ENCODE assay signal across 13 cellular contexts in the genomic region with DNA sequence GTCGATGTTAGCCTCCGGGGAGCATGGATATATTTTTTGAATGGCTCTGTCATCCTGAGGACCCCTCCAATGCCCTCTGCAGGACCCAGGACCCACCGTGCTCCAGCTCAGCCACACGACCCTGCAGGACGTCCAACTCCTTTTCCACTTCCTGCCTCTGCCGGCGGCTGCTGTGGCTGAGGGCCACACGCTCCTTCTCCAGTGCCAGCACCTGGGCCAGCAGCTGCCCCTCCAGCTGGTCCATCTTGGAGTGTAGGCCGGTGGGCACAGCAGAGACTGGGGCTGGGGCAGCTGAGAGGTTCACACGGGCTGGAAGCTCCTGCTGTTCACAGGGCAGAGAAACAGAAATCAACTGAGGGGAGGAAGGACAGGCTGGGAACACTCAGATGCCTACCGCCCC. TPM values are rescaled to one million over a fixed set of nuclear protein-coding genes. Genes with fewer than 3 reads are reported as not detected.
DNase-seq lines count a peak whose midpoint lies in the region; ATAC-seq and TF ChIP-seq lines count a peak whose summit lies in the region.
"Had no signal": no experiment of that assay in that cellular context is flagged by ENCODE, and none has a peak within 500 bp of the region (broad histone marks: within the 10 kb centered on the region; RNA-seq: fewer than 3 reads in every experiment).

No MANE protein-coding gene starts in this region.

- intact Hi-C loops in lower lobe of right lung (cut with DNase I): no loop called here
- intact Hi-C loops in aorta (cut with DNase I): no loop called here
- intact Hi-C loops in tibial artery (cut with DNase I; ENCODE audit: low total_unique reads): no loop called here

- no peak for ATAC-seq in lower lobe of right lung
- ATAC-seq in aorta (ENCODE audit: low FRiP score): no peak
- no peak for ATAC-seq in HG02759 (IDR thresholded peaks at IDR 0.05; ENCODE audit: unreplicated experiment)
- ATAC-seq: CD8-positive, alpha-beta T cell; HCT116 had no signal

- H3K36me3 ChIP-seq in lower lobe of right lung (no peaks in the 10 kb centered on the region), aorta (ENCODE audit: control insufficient read depth in 1 of 2, insufficient read depth in 2 of 2, low read length in 1 of 2) (no peaks in the 10 kb centered on the region), tibial artery (peaks cover 0 to 13% (median 3%) of the 10 kb centered on the region in 3 donors)
- H3K36me3 ChIP-seq: BE2C had no signal

- peak; percentile 30 to 64 for DNase-seq in SHP77 (lab: John Stamatoyannopoulos, UW)
- DNase-seq in SHP77 treated with DMSO at 0.1 percent for 48 hours (lab: John Stamatoyannopoulos, UW): no peak
- peak; percentile 59 for DNase-seq in NCI-H524 treated with DMSO at 0.1 percent for 48 hours (lab: John Stamatoyannopoulos, UW)
- peak; percentile 32 for DNase-seq in lower lobe of right lung
- DNase-seq in aorta: peak; percentile 38 to 51
- DNase-seq in D341Med (ENCODE audit: low spot score): no peak
- no peak for DNase-seq in tibial artery
- DNase-seq: BE2C; CD8-positive, alpha-beta T cell; COR-L47 had no signal

- no peaks in the 10 kb centered on the region for H3K9me3 ChIP-seq in lower lobe of right lung
- H3K9me3 ChIP-seq in aorta (ENCODE audit: control insufficient read depth, low read length): no peaks in the 10 kb centered on the region
- H3K9me3 ChIP-seq in tibial artery: no peaks in the 10 kb centered on the region
- H3K9me3 ChIP-seq: BE2C had no signal

- H3K27ac ChIP-seq in lower lobe of right lung: no peak overlapping the region
- no peak overlapping the region for H3K27ac ChIP-seq in aorta (ENCODE audit: low read depth in 1 of 2, low read length in 2 of 2)
- H3K27ac ChIP-seq in tibial artery: no peak overlapping the region

- H3K4me1 ChIP-seq in lower lobe of right lung (no peaks in the 10 kb centered on the region), aorta (ENCODE audit: control insufficient read depth in 1 of 2, insufficient read depth in 2 of 2, low read length in 2 of 2) (no peaks in the 10 kb centered on the region), tibial artery (no peaks in the 10 kb centered on the region)
- H3K4me1 ChIP-seq: BE2C had no signal

- H3K27me3 ChIP-seq in lower lobe of right lung (ENCODE audit: low read depth) (no peaks in the 10 kb centered on the region), aorta (ENCODE audit: control insufficient read depth in 1 of 2, insufficient read depth in 2 of 2, low read length in 1 of 2) (no peaks in the 10 kb centered on the region), tibial artery (no peaks in the 10 kb centered on the region)
- H3K27me3 ChIP-seq: BE2C had no signal

- H3K4me3 ChIP-seq in lower lobe of right lung (no peak overlapping the region), aorta (ENCODE audit: low read length in 2 of 2) (no peak overlapping the region), tibial artery (no peak overlapping the region)

- no peak for TF ChIP-seq CTCF in lower lobe of right lung (IDR thresholded peaks at IDR 0.05)
- TF ChIP-seq CTCF in tibial artery (IDR thresholded peaks at IDR 0.05): no peak

- 73 to 77% methylated on average over 11 of the region's 11 CpGs for WGBS in aorta, 2 donors

RNA-seq across cellular contexts. Expression of a gene that starts 15.6 kb away (rescaled TPM):
- total RNA-seq in lower lobe of right lung (5.1 TPM), aorta (10 to 100 TPM; 16.5 to 21.9 TPM)
- polyA plus RNA-seq in aorta: 10 to 100 TPM in 1 of 2 donors, 1 to 10 TPM in 1; 6.1 to 11.3 TPM
- polyA plus RNA-seq: CD14-positive monocyte had no signal

RNA-seq across cellular contexts. Expression of a gene that starts 34.2 kb away (rescaled TPM):
- total RNA-seq in lower lobe of right lung: 21.3 TPM
- 10 to 100 TPM in 1 of 2 donors, 1 to 10 TPM in 1; 8.2 to 10.8 TPM for total RNA-seq in aorta
- 10 to 100 TPM in 1 of 2 donors, 1 to 10 TPM in 1; 8.8 to 14.3 TPM for polyA plus RNA-seq in aorta

RNA-seq across cellular contexts. Expression of a gene that starts 43.8 kb away (rescaled TPM):
- total RNA-seq in lower lobe of right lung (54.7 TPM), aorta (100 to 1,000 TPM in 1 of 2 donors, 10 to 100 TPM in 1; 97.2 to 104 TPM)
- 10 to 100 TPM; 17.5 to 38.9 TPM for polyA plus RNA-seq in aorta

Comparison
In these comparisons a context has a peak if more than half of its experiments do, and no peak if none do; other contexts are left out.
1. DNase-seq: peak in SHP77 (2 of 2), NCI-H524 treated with DMSO at 0.1 percent for 48 hours (single experiment), lower lobe of right lung (single experiment) and aorta (2 of 2); none in SHP77 treated with DMSO at 0.1 percent for 48 hours (single experiment), D341Med (single experiment) and tibial artery (0 of 2).